18 cellular contexts compared by ENCODE assay signal in the genomic region with DNA sequence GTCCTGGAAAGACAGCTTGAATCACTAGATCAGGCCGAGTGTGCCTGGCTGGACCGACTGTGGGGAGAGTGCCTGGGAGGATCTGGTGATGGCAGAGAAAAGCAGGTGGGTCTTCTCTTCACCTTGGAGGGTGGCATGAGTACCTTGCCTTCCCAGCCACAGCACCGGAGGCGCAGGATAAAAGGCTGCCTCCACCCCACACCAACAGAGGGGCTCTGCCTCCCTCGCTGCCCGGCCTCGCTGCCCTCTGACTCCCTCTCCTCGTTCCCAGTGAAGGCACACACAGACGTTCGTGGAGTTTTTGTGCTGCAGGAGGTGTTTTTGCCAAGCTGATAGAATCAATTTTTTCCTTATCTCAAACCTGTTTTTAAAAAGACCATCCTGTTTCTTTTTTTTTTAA.
DNase-seq lines count a peak whose midpoint lies in the region; ATAC-seq and TF ChIP-seq lines count a peak whose summit lies in the region.
"Had no signal": no experiment of that assay in that cellular context is flagged by ENCODE, and none has a peak within 500 bp of the region (broad histone marks: within the 10 kb centered on the region; RNA-seq: fewer than 3 reads in every experiment).

No MANE protein-coding gene starts in this region.

- TF ChIP-seq CTCF in heart right ventricle (IDR thresholded peaks at IDR 0.05) (no peak), GM23338 (conservative IDR thresholded peaks at IDR 0.05; ENCODE audit: low read depth in 2 of 2) (no peak), esophagus squamous epithelium (IDR thresholded peaks at IDR 0.05) (no peak)

- H2BK12ac ChIP-seq in trophoblast cell (ENCODE audit: low read length), result no peak overlapping the region

- no peaks in the 10 kb centered on the region for H3K79me2 ChIP-seq in GM23338 (replicated peaks; ENCODE audit: insufficient read depth)
- H3K79me2 ChIP-seq in trophoblast cell (ENCODE audit: control insufficient read depth, insufficient read depth, low read length, poor library complexity), result no peaks in the 10 kb centered on the region

- intact Hi-C loops in heart right ventricle (cut with DNase I), result loop anchor here in 6 of 10 donors (5.0 to 10.0 kb wide), 5 partner anchors 44 to 71 kb away; no protein-coding TSS in a partner anchor
- intact Hi-C loops in Right ventricle myocardium superior (cut with DNase I), result no loop called here
- intact Hi-C loops in dendritic cell treated with granulocyte-macrophage colony-stimulating factor and Interleukin-4, amounts not matched to agents 40 ng/mL and 50 ng/mL, for 4 days (cut with micrococcal nuclease), result no loop called here
- intact Hi-C loops in esophagus squamous epithelium (cut with DNase I), result no loop called here

- H3K36me3 Mint-ChIP-seq in GM23338 (ENCODE audit: low read depth), result peaks cover 6% of the 10 kb centered on the region; the same call in 1 of the 3 replicates
- H3K36me3 Mint-ChIP-seq in dendritic cell treated with granulocyte-macrophage colony-stimulating factor and Interleukin-4, amounts not matched to agents 40 ng/mL and 50 ng/mL, for 4 days (ENCODE audit: low read depth), result peaks cover 13% of the 10 kb centered on the region

- H4K8ac ChIP-seq in trophoblast cell (ENCODE audit: low read depth, low read length), result no peak overlapping the region

- H3K23ac ChIP-seq in trophoblast cell (ENCODE audit: low read length), result no peak overlapping the region

- no peak overlapping the region for H3K4me3 Mint-ChIP-seq in GM23338
- H3K4me3 Mint-ChIP-seq in dendritic cell treated with granulocyte-macrophage colony-stimulating factor and Interleukin-4, amounts not matched to agents 40 ng/mL and 50 ng/mL, for 4 days, result no peak overlapping the region
- H3K4me3 Mint-ChIP-seq: CD4-positive, alpha-beta memory T cell; H9 had no signal

- peak overlapping the region; percentile 58 for H2AK5ac ChIP-seq in trophoblast cell (ENCODE audit: low read length)

- H3K79me1 ChIP-seq in trophoblast cell (ENCODE audit: low read length), result no peaks in the 10 kb centered on the region

- peaks cover 9% of the 10 kb centered on the region; the same call in 2 of the 3 replicates for H3K9me3 Mint-ChIP-seq in GM23338
- H3K9me3 Mint-ChIP-seq in dendritic cell treated with granulocyte-macrophage colony-stimulating factor and Interleukin-4, amounts not matched to agents 40 ng/mL and 50 ng/mL, for 4 days, result peaks cover 15% of the 10 kb centered on the region

- H3K9me3 ChIP-seq in heart right ventricle (peaks cover 0 to 18% (median 8%) of the 10 kb centered on the region in 11 donors), trophoblast cell (ENCODE audit: insufficient read depth, low read depth, low read length) (peaks cover 1% of the 10 kb centered on the region), esophagus squamous epithelium (peaks cover 0 to 3% (median under 1%) of the 10 kb centered on the region in 3 donors)

- H4K91ac ChIP-seq in trophoblast cell (ENCODE audit: low read depth, low read length), result no peak overlapping the region

- DNase-seq in heart right ventricle, result no peak
- DNase-seq in Right ventricle myocardium superior, result no peak
- no peak for DNase-seq in GM23338 (ENCODE audit: low spot score)
- DNase-seq in trophoblast cell, result no peak
- no peak for DNase-seq in esophagus squamous epithelium (lab: John Stamatoyannopoulos, UW)
- no peak for DNase-seq in SK-N-DZ (ENCODE audit: low spot score)
- DNase-seq: C1 segment of cervical spinal cord; Calu3; CD4-positive, alpha-beta memory T cell; COR-L47; DMS53; DMS79 treated with DMSO at 0.1 percent for 48 hours; GF-D8; GM23248; H9 had no signal

- H4K12ac ChIP-seq in trophoblast cell (ENCODE audit: low read depth, low read length), result no peak overlapping the region

- no peaks in the 10 kb centered on the region for H4K20me1 ChIP-seq in GM23338 (replicated peaks; ENCODE audit: insufficient read depth)

- no peak overlapping the region for H3K9ac ChIP-seq in trophoblast cell (ENCODE audit: low read length)
- H3K9ac ChIP-seq: GM23248 had no signal

- WGBS in heart right ventricle, 2 donors, result 78 to 89% methylated on average over 10 of the region's 10 CpGs
- no CpG with 5 or more reads among the region's 10 CpGs for WGBS in trophoblast cell (ENCODE audit: extremely low coverage, insufficient coverage, insufficient read length)
- WGBS in esophagus squamous epithelium, 2 donors, result 76 to 93% methylated on average over 8 to 9 of the region's 10 CpGs

- no peak overlapping the region for H2BK5ac ChIP-seq in trophoblast cell (ENCODE audit: low read depth, low read length, poor library complexity)

- H2AFZ ChIP-seq in GM23338 (peak overlapping the region; percentile 28; the same call in 1 of the 2 replicates), trophoblast cell (ENCODE audit: insufficient read depth, low read length, poor library complexity) (no peak overlapping the region)
- H2AFZ ChIP-seq: GM23248 had no signal

- no peaks in the 10 kb centered on the region for H3K27me3 Mint-ChIP-seq in GM23338 (ENCODE audit: insufficient read depth, low read depth, poor library complexity)
- H3K27me3 Mint-ChIP-seq in dendritic cell treated with granulocyte-macrophage colony-stimulating factor and Interleukin-4, amounts not matched to agents 40 ng/mL and 50 ng/mL, for 4 days, result no peaks in the 10 kb centered on the region
- H3K27me3 Mint-ChIP-seq: CD4-positive, alpha-beta memory T cell had no signal

- 0 out of 2 replicates have a peak, but pooled peaks cover 3% of the 10 kb centered on the region for H3K9me2 ChIP-seq in GM23338 (ENCODE audit: insufficient read depth)

- no peaks in the 10 kb centered on the region for H3F3A ChIP-seq in GM23338 (replicated peaks; ENCODE audit: low read depth)

- no peak overlapping the region for H3K27ac Mint-ChIP-seq in GM23338
- H3K27ac Mint-ChIP-seq in dendritic cell treated with granulocyte-macrophage colony-stimulating factor and Interleukin-4, amounts not matched to agents 40 ng/mL and 50 ng/mL, for 4 days, result peak overlapping the region; percentile 68
- H3K27ac Mint-ChIP-seq: CD4-positive, alpha-beta memory T cell had no signal

- H3K4me2 ChIP-seq in GM23338, result no peak overlapping the region
- no peak overlapping the region for H3K4me2 ChIP-seq in trophoblast cell (ENCODE audit: low read length)

- no peak overlapping the region for H3K18ac ChIP-seq in trophoblast cell (ENCODE audit: low read length)

- ATAC-seq in heart right ventricle, result no peak
- no peak for ATAC-seq in Right ventricle myocardium superior (ENCODE audit: poor library complexity)
- no peak for ATAC-seq in GM23338
- ATAC-seq in HG02588 (IDR thresholded peaks at IDR 0.05; ENCODE audit: unreplicated experiment), result no peak
- ATAC-seq: HCT116 had no signal

- no peak overlapping the region for H2BK120ac ChIP-seq in trophoblast cell (ENCODE audit: insufficient read depth, low read length, poor library complexity)

- H3K4me1 ChIP-seq in heart right ventricle (peaks cover 11 to 57% (median 32%) of the 10 kb centered on the region in 9 donors), GM23338 (ENCODE audit: insufficient read depth) (no peaks in the 10 kb centered on the region), trophoblast cell (ENCODE audit: control insufficient read depth in 1 of 2, insufficient read depth in 2 of 2, low read length in 2 of 2) (no peaks in the 10 kb centered on the region), esophagus squamous epithelium (peaks cover 24 to 49% (median 25%) of the 10 kb centered on the region in 3 donors)

- H3K4me1 Mint-ChIP-seq in GM23338, result no peaks in the 10 kb centered on the region
- H3K4me1 Mint-ChIP-seq in dendritic cell treated with granulocyte-macrophage colony-stimulating factor and Interleukin-4, amounts not matched to agents 40 ng/mL and 50 ng/mL, for 4 days (ENCODE audit: low read depth), result peaks cover 37% of the 10 kb centered on the region
- H3K4me1 Mint-ChIP-seq: CD4-positive, alpha-beta memory T cell had no signal

- H3K4ac ChIP-seq in trophoblast cell (ENCODE audit: low read depth, low read length), result no peak overlapping the region

- H3K27me3 ChIP-seq in heart right ventricle, result no peaks in the 10 kb centered on the region
- no peaks in the 10 kb centered on the region for H3K27me3 ChIP-seq in GM23338 (ENCODE audit: insufficient read depth)
- no peaks in the 10 kb centered on the region for H3K27me3 ChIP-seq in trophoblast cell (ENCODE audit: insufficient read depth, low read length)
- H3K27me3 ChIP-seq in esophagus squamous epithelium, result no peaks in the 10 kb centered on the region

- H3K27ac ChIP-seq in heart right ventricle (peak overlapping the region in 6 of 10 donors; percentile 15 to 95 (median 44)), GM23338 (ENCODE audit: low read depth) (no peak overlapping the region), trophoblast cell (ENCODE audit: low read depth, low read length) (no peak overlapping the region), esophagus squamous epithelium (peak overlapping the region in 1 of 4 donors; percentile 29)
- H3K27ac ChIP-seq: GM23248 had no signal

- TF ChIP-seq POLR2A in esophagus squamous epithelium (IDR thresholded peaks at IDR 0.05), result no peak

- no peak overlapping the region for H3K4me3 ChIP-seq in heart right ventricle
- no peak overlapping the region for H3K4me3 ChIP-seq in GM23338
- H3K4me3 ChIP-seq in trophoblast cell (ENCODE audit: low read depth, low read length), result no peak overlapping the region
- no peak overlapping the region for H3K4me3 ChIP-seq in esophagus squamous epithelium
- H3K4me3 ChIP-seq: GM23248 had no signal

- no peak overlapping the region for H3K14ac ChIP-seq in trophoblast cell (ENCODE audit: low read length)

- no peaks in the 10 kb centered on the region for H3K36me3 ChIP-seq in heart right ventricle
- no peaks in the 10 kb centered on the region for H3K36me3 ChIP-seq in GM23338 (ENCODE audit: insufficient read depth)
- H3K36me3 ChIP-seq in trophoblast cell (ENCODE audit: control insufficient read depth in 1 of 2, insufficient read depth in 2 of 2, low read length in 2 of 2), result no peaks in the 10 kb centered on the region
- H3K36me3 ChIP-seq in esophagus squamous epithelium, result no peaks in the 10 kb centered on the region

TF ChIP-seq in GM23338, 12 proteins besides CTCF, POLR2A, EP300 and RAD21 (continues in another document):
- TF ChIP-seq CREB1 (CRISPR knock-in tag; IDR thresholded peaks at IDR 0.05; ENCODE audit: low read depth), result no peak
- TF ChIP-seq EZH2 (IDR thresholded peaks at IDR 0.05; ENCODE audit: low read depth, unreplicated experiment), result no peak
- TF ChIP-seq ZNF331 (CRISPR knock-in tag; IDR thresholded peaks at IDR 0.05; ENCODE audit: low read depth), result no peak
- no peak for TF ChIP-seq ZNF114 (CRISPR knock-in tag; IDR thresholded peaks at IDR 0.05)
- TF ChIP-seq STAT1 (IDR thresholded peaks at IDR 0.05; ENCODE audit: unreplicated experiment), result no peak

Comparison
In these comparisons a context has a peak if more than half of its experiments do, and no peak if none do; other contexts are left out.
1. intact Hi-C loops: an anchor here in heart right ventricle (5.0 to 10.0 kb wide); none called in Right ventricle myocardium superior, dendritic cell treated with granulocyte-macrophage colony-stimulating factor and Interleukin-4, amounts not matched to agents 40 ng/mL and 50 ng/mL, for 4 days and esophagus squamous epithelium.
2. H3K27ac ChIP-seq: peak in heart right ventricle (6 of 10); none in GM23338 (single experiment) and trophoblast cell (single experiment).